ENCODE assay signal across 10 cellular contexts in the genomic region with DNA sequence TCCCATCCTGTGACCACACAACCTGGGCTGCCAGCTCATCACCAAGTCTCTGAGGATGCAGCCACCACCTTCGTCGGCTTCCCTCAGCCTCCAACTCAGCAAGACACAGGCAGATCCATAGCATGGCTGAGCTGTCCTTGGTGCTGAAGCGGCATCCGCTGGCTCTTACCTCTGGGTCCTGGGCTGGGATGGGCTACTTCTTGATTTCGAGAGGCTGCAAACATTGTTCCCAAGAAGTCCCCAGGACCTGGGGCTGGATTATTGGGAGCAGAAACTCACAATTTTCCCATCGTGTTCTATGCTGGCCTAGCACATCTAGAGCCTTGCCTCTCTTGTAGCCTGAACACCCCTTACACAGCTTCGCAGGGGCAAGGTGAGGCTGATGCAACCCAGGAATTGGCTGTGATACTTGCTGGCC. TPM values are rescaled to one million over a fixed set of nuclear protein-coding genes. Genes with fewer than 3 reads are reported as not detected.
DNase-seq lines count a peak whose midpoint lies in the region; ATAC-seq and TF ChIP-seq lines count a peak whose summit lies in the region.
"Had no signal": no experiment of that assay in that cellular context is flagged by ENCODE, and none has a peak within 500 bp of the region (broad histone marks: within the 10 kb centered on the region; RNA-seq: fewer than 3 reads in every experiment).

No MANE protein-coding gene starts in this region.

- DNase-seq in NOMO-1 (lab: John Stamatoyannopoulos, UW; ENCODE audit: unreplicated experiment in 2 of 2) (peak; percentile 24 to 39), NOMO-1 treated with dmso at 0.1 percent for 144 hours (lab: John Stamatoyannopoulos, UW; ENCODE audit: unreplicated experiment) (no peak), SK-N-MC (ENCODE audit: low read depth, low spot score) (peak; percentile 32), fibroblast of villous mesenchyme (ENCODE audit: low read depth) (peak; percentile 63), NCI-H524 (lab: John Stamatoyannopoulos, UW) (no peak)
- DNase-seq in stimulated activated CD4-positive, alpha-beta T cell treated with anti-CD3 and anti-CD28 coated beads, Interleukin-1b, Interleukin-23, amount 100 ng/mL, for 48 hours, result peak; percentile 7

- H3K27ac ChIP-seq in SK-N-MC, result no peak overlapping the region
- H3K27ac ChIP-seq: SJSA1 had no signal

- no peak for TF ChIP-seq CTCF in fibroblast of villous mesenchyme (IDR thresholded peaks at IDR 0.05; ENCODE audit: insufficient read depth, low read depth, low read length)

- H3K4me3 ChIP-seq in SK-N-MC (no peak overlapping the region), fibroblast of villous mesenchyme (ENCODE audit: low read depth, low read length) (no peak overlapping the region)
- H3K4me3 ChIP-seq: SJSA1 had no signal

- ATAC-seq in HG03159 (IDR thresholded peaks at IDR 0.05; ENCODE audit: unreplicated experiment) (no peak), HG02610 (IDR thresholded peaks at IDR 0.05; ENCODE audit: unreplicated experiment) (no peak)

- H3K36me3 ChIP-seq in SK-N-MC (ENCODE audit: insufficient read depth, low read length), result no peaks in the 10 kb centered on the region
- H3K36me3 ChIP-seq: SJSA1 had no signal

- no peak overlapping the region for H3K9ac ChIP-seq in SK-N-MC (ENCODE audit: insufficient read length)

- no peaks in the 10 kb centered on the region for H3K9me3 ChIP-seq in SK-N-MC (ENCODE audit: low read depth, low read length)
- H3K9me3 ChIP-seq: SJSA1 had no signal

RNA-seq across cellular contexts. Expression of gene C1QA, which starts 24.9 kb away (rescaled TPM):
- total RNA-seq in fibroblast of villous mesenchyme, result not detected in 2 replicates
- total RNA-seq: B cell, SJSA1 had no signal

RNA-seq across cellular contexts. Expression of gene C1QC, which starts 31.9 kb away (rescaled TPM):
- not detected in 2 replicates for total RNA-seq in fibroblast of villous mesenchyme
- total RNA-seq: B cell, SJSA1 had no signal

RNA-seq across cellular contexts. Expression of gene C1QB, which starts 41.5 kb away (rescaled TPM):
- total RNA-seq in fibroblast of villous mesenchyme, result not detected in 2 replicates
- total RNA-seq: B cell, SJSA1 had no signal

RNA-seq across cellular contexts. Expression of gene EPHA8, which starts 48.2 kb away (rescaled TPM):
- total RNA-seq in fibroblast of villous mesenchyme, result not detected in 2 replicates
- total RNA-seq: B cell, SJSA1 had no signal

Comparison
In these comparisons a context has a peak if more than half of its experiments do, and no peak if none do; other contexts are left out.
1. DNase-seq: peak in NOMO-1 (2 of 2), SK-N-MC (single experiment), fibroblast of villous mesenchyme (single experiment) and stimulated activated CD4-positive, alpha-beta T cell treated with anti-CD3 and anti-CD28 coated beads, Interleukin-1b, Interleukin-23, amount 100 ng/mL, for 48 hours (single experiment); none in NOMO-1 treated with dmso at 0.1 percent for 144 hours (single experiment) and NCI-H524 (0 of 2).